8 cellular contexts compared by ENCODE assay signal in the genomic region with DNA sequence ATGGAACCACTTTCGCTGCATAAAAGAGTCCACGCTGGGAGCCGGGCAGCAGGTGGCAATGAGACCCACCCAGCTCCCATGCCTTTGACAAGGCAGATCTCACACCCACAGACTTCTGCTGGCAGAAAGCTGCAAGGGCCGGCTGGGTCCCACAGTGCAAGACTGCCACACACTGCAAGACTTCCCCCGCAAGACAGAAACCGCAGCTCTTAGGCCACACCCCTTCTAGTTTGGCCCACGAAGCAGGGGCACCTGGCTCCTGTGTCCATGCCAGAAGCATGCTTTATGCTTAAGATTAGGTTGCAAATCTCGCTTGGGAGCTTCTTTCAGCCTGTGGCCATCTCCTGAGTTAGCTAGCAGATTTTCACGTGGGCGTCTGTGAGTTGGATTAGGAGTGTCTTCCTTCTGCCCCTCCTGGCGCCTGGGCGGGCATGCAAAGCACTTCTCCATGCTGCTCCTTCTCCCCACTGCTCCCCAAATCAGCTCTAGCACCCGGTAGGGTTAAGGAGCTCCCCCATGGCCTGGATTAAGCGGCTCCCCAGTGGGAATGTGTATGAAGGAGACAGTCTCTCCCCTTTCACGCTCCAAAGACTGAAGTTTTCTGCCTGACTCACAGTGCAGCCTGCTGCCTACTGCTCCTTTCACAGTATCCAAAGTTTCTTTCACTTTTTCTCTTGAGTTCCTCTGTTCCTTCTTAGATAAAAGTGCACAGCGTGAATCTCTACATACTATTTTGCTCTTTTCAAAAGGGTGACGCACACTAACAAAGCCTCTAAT. TPM values are rescaled to one million over a fixed set of nuclear protein-coding genes. Genes with fewer than 3 reads are reported as not detected.
A peak's percentile ranks its signal among the peaks of the same experiment; 100 is the strongest.
DNase-seq lines count a peak whose midpoint lies in the region; ATAC-seq and TF ChIP-seq lines count a peak whose summit lies in the region.

No MANE protein-coding gene starts in this region.

- peaks cover 3% of the 10 kb centered on the region for H3K79me2 ChIP-seq in fibroblast of lung (ENCODE audit: control insufficient read depth, insufficient read depth, low read length)

- H3K4me2 ChIP-seq in BLaER1 treated with 17β-estradiol and CSF1 and Interleukin-3, amounts not matched to agents 10 nM and 100 nM, result peak overlapping the region; percentile 41 to 88 (median 68)
- H3K4me2 ChIP-seq in fibroblast of lung (ENCODE audit: extremely low read depth, insufficient read depth, low read length), result peak overlapping the region; percentile 94

- H3K27me3 ChIP-seq in BLaER1 treated with 17β-estradiol and CSF1 and Interleukin-3, amounts not matched to agents 10 nM and 100 nM, result no peaks in the 10 kb centered on the region
- no peaks in the 10 kb centered on the region for H3K27me3 ChIP-seq in fibroblast of lung (ENCODE audit: control insufficient read depth, insufficient read depth, low read length)

- H3K27ac ChIP-seq in BLaER1 treated with 17β-estradiol and CSF1 and Interleukin-3, amounts not matched to agents 10 nM and 100 nM, result peak overlapping the region in 8 of 11 experiments; percentile 4 to 56 (median 48); a peak in 13 of 22 replicates
- H3K27ac ChIP-seq in fibroblast of lung (ENCODE audit: insufficient read depth, low read length), result peak overlapping the region; percentile 45

- peaks cover 4 to 21% (median 8%) of the 10 kb centered on the region in 10 experiments; a peak in 13 of 20 replicates for H3K4me1 ChIP-seq in BLaER1 treated with 17β-estradiol and CSF1 and Interleukin-3, amounts not matched to agents 10 nM and 100 nM
- H3K4me1 ChIP-seq in fibroblast of lung (ENCODE audit: control insufficient read depth, extremely low read depth, insufficient read depth, low read length), result no peaks in the 10 kb centered on the region

- DNase-seq in NCI-H82 treated with DMSO at 0.1 percent for 48 hours (lab: John Stamatoyannopoulos, UW; ENCODE audit: unreplicated experiment), result peak; percentile 38
- peak; percentile 56 to 78 for DNase-seq in fibroblast of lung (ENCODE audit: low read depth in 2 of 2)
- DNase-seq in posterior cingulate gyrus, result peak in 6 of 10 donors; percentile 26 to 85 (median 64)
- DNase-seq in NCI-H2081 treated with DMSO at 0.1 percent for 48 hours (lab: John Stamatoyannopoulos, UW), result no peak
- no peak for DNase-seq in NCI-H1092 (lab: John Stamatoyannopoulos, UW)
- no peak for DNase-seq in epidermal melanocyte (ENCODE audit: insufficient read length, low spot score)

- no peaks in the 10 kb centered on the region for H3K36me3 ChIP-seq in BLaER1 treated with 17β-estradiol and CSF1 and Interleukin-3, amounts not matched to agents 10 nM and 100 nM
- H3K36me3 ChIP-seq in fibroblast of lung (ENCODE audit: control insufficient read depth, insufficient read depth, low read length), result no peaks in the 10 kb centered on the region

- peak overlapping the region in 9 of 11 experiments; percentile 19 to 62 (median 57); a peak in 11 of 22 replicates for H3K9ac ChIP-seq in BLaER1 treated with 17β-estradiol and CSF1 and Interleukin-3, amounts not matched to agents 10 nM and 100 nM
- no peak overlapping the region for H3K9ac ChIP-seq in fibroblast of lung (ENCODE audit: insufficient read depth, low read length)

- H3K4me3 ChIP-seq in BLaER1 treated with 17β-estradiol and CSF1 and Interleukin-3, amounts not matched to agents 10 nM and 100 nM, result peak overlapping the region; percentile 27 to 60 (median 46); a peak in 17 of 20 replicates
- H3K4me3 ChIP-seq in fibroblast of lung (replicated peaks in 1 of 4; ENCODE audit: control extremely low read depth in 1 of 4, insufficient read depth in 1 of 4, low read depth in 3 of 4, low read length in 4 of 4), result peak overlapping the region; percentile 19 to 49 (median 44)

- ATAC-seq in GM18519 (IDR thresholded peaks at IDR 0.05; ENCODE audit: low FRiP score, unreplicated experiment), result no peak

- peaks cover 0 to 19% (median 5%) of the 10 kb centered on the region in 11 experiments; a peak in 9 of 22 replicates for H3K9me3 ChIP-seq in BLaER1 treated with 17β-estradiol and CSF1 and Interleukin-3, amounts not matched to agents 10 nM and 100 nM (replicated peaks in 1 of 11)
- H3K9me3 ChIP-seq in fibroblast of lung (ENCODE audit: control insufficient read depth, insufficient read depth, low read depth, low read length), result no peaks in the 10 kb centered on the region

- no peaks in the 10 kb centered on the region for H4K20me1 ChIP-seq in BLaER1 treated with 17β-estradiol and CSF1 and Interleukin-3, amounts not matched to agents 10 nM and 100 nM
- H4K20me1 ChIP-seq in fibroblast of lung (ENCODE audit: control insufficient read depth, extremely low read depth, insufficient read depth, low read length), result no peaks in the 10 kb centered on the region

- peak overlapping the region; percentile 72 for H2AFZ ChIP-seq in fibroblast of lung (ENCODE audit: low read length)

- intact Hi-C loops in posterior cingulate gyrus (cut with DNase I), result no loop called here

- TF ChIP-seq CTCF in fibroblast of lung (conservative IDR thresholded peaks at IDR 0.05 in 1 of 2, IDR thresholded peaks at IDR 0.05 in 1 of 2; ENCODE audit: low read depth in 1 of 2, low read length in 2 of 2), result no peak

RNA-seq across cellular contexts. Expression of gene GPC6, which starts 17.7 kb away (rescaled TPM):
- 33.7 and 50.3 TPM in 2 replicates for total RNA-seq in fibroblast of lung
- 11.2 and 24.9 TPM in 2 replicates for polyA plus RNA-seq in fibroblast of lung
- polyA plus RNA-seq in fibroblast of lung (2012), result 8.2 and 18.1 TPM in 2 replicates
- polyA minus RNA-seq in fibroblast of lung (ENCODE audit: low replicate concordance), result 8.4 and 42.6 TPM in 2 replicates

Comparison
In these comparisons a context has a peak if more than half of its experiments do, and no peak if none do; other contexts are left out.
1. DNase-seq: peak in NCI-H82 treated with DMSO at 0.1 percent for 48 hours (single experiment), fibroblast of lung (2 of 2) and posterior cingulate gyrus (6 of 10); none in NCI-H2081 treated with DMSO at 0.1 percent for 48 hours (single experiment), NCI-H1092 (single experiment) and epidermal melanocyte (single experiment).